In the genomic region with DNA sequence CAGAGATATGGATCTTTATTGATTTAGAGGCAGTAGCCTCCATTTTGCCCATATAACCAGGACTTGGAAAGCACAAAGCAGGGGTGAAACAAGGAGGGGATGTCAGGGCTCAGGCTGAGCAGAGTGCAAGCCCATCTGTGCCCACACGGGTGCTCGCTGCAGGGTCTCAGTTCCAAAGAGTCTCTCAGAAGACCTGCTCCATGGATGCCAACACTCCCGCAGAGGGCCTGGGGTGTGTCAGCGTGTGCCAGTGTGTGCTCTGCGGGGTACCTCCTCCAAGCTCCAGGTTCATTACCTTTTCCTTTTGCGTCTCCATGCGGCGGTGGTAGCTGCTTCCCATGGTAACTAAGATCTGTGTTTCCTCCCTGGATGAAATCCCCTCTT, we compare ENCODE assay signal across 29 cellular contexts.
"Had no signal": no experiment of that assay in that cellular context is flagged by ENCODE, and none has a peak within 500 bp of the region (broad histone marks: within the 10 kb centered on the region; RNA-seq: fewer than 3 reads in every experiment).

No MANE protein-coding gene starts in this region.

- H3K4me1 ChIP-seq: heart left ventricle, left lung, sigmoid colon, tibial artery, uterus had no signal

- H3K36me3 ChIP-seq: heart left ventricle, neural progenitor cell, sigmoid colon, thoracic aorta, tibial artery, uterus had no signal

- H3K4me3 ChIP-seq: heart left ventricle, left lung, lung, neural progenitor cell, sigmoid colon, spleen, thoracic aorta, tibial artery, uterus had no signal

- H3K9me3 ChIP-seq: sigmoid colon, thoracic aorta had no signal

- H3K27ac Mint-ChIP-seq: immature natural killer cell; mesothelial cell of epicardium; naive B cell; natural killer cell; nephron progenitor cell; neural progenitor cell; progenitor cell of endocrine pancreas; stimulated activated effector memory CD8-positive, alpha-beta T cell treated with anti-CD3 and anti-CD28 coated beads, Interleukin-12 subunit alpha, Interleukin-12 subunit beta, amount 100 ng/mL, for 72 hours; stimulated activated naive CD8-positive, alpha-beta T cell treated with anti-CD3 and anti-CD28 coated beads, Interleukin-15, Interleukin-2, amounts not matched to agents 100 ng/mL and 50 ng/mL, for 24 hours had no signal

- ATAC-seq: heart left ventricle; left colon; left lung; natural killer cell; right cardiac atrium; stimulated activated effector memory CD8-positive, alpha-beta T cell treated with anti-CD3 and anti-CD28 coated beads, Interleukin-12 subunit alpha, Interleukin-12 subunit beta, amount 100 ng/mL, for 72 hours had no signal

- H3K27ac ChIP-seq: heart left ventricle, left lung, neural progenitor cell, parathyroid adenoma, sigmoid colon, spleen, thoracic aorta, tibial artery, uterus had no signal

- H3K36me3 Mint-ChIP-seq: stimulated activated effector memory CD8-positive, alpha-beta T cell treated with anti-CD3 and anti-CD28 coated beads, Interleukin-12 subunit alpha, Interleukin-12 subunit beta, amount 100 ng/mL, for 72 hours had no signal

- H2AFZ ChIP-seq: neural progenitor cell, parathyroid adenoma had no signal

- H3K4me2 ChIP-seq: neural progenitor cell had no signal

- DNase-seq: heart left ventricle; hypothalamus; immature natural killer cell; kidney; left colon; mesendoderm; naive B cell; natural killer cell; nephron progenitor cell; retina; sigmoid colon; small intestine; stimulated activated CD4-positive, alpha-beta T cell treated with anti-CD3 and anti-CD28 coated beads, Interleukin-4, amount 100 ng/mL, for 24 hours; stimulated activated naive CD4-positive, alpha-beta T cell; substantia nigra; tibial artery; trophoblast cell; uterus had no signal

- H3K27me3 ChIP-seq: heart left ventricle, left lung, sigmoid colon, spleen, tibial artery, uterus had no signal

- H3K4me3 Mint-ChIP-seq: immature natural killer cell; mesothelial cell of epicardium; naive B cell; natural killer cell; nephron progenitor cell; neural progenitor cell; stimulated activated effector memory CD8-positive, alpha-beta T cell treated with anti-CD3 and anti-CD28 coated beads, Interleukin-12 subunit alpha, Interleukin-12 subunit beta, amount 100 ng/mL, for 72 hours; stimulated activated naive CD8-positive, alpha-beta T cell treated with anti-CD3 and anti-CD28 coated beads, Interleukin-15, Interleukin-2, amounts not matched to agents 100 ng/mL and 50 ng/mL, for 24 hours had no signal

- H3K9ac ChIP-seq: neural progenitor cell, parathyroid adenoma had no signal

- H3K27me3 Mint-ChIP-seq: naive B cell; progenitor cell of endocrine pancreas; stimulated activated naive CD8-positive, alpha-beta T cell treated with anti-CD3 and anti-CD28 coated beads, Interleukin-15, Interleukin-2, amounts not matched to agents 100 ng/mL and 50 ng/mL, for 24 hours had no signal

- H3K4me1 Mint-ChIP-seq: mesothelial cell of epicardium had no signal
